ENCODE assay signal across 23 cellular contexts in the genomic region with DNA sequence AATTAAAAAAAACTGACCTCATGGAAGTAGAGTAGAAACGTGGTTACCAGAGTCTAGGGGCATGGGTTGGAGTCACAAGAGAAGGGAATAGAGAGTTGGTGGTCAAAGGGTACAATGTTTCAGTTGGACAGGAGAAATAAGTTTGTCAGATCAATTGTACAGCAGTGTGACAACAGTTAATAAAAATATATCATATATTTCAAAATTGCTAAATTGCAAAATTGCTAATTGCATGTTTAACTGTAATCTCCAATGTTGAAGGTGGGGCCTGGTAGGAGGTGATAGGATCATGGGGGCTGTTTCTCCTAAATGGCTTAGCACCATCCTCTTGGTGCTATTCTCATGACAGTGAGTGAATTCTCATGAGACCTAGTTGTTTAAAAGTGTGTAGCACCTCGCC.
A peak's percentile ranks its signal among the peaks of the same experiment; 100 is the strongest.
DNase-seq lines count a peak whose midpoint lies in the region; ATAC-seq, FAIRE-seq and TF ChIP-seq lines count a peak whose summit lies in the region.
"Had no signal": no experiment of that assay in that cellular context is flagged by ENCODE, and none has a peak within 500 bp of the region (broad histone marks: within the 10 kb centered on the region; RNA-seq: fewer than 3 reads in every experiment).

No MANE protein-coding gene starts in this region.

- H3K27me3 ChIP-seq in endodermal cell (ENCODE audit: control insufficient read depth, insufficient read depth, low read length, poor library complexity, severe bottlenecking) = no peaks in the 10 kb centered on the region

- peaks cover 0 to 32% of the 10 kb centered on the region in 2 experiments; a peak in 1 of 3 replicates for H3K36me3 ChIP-seq in HEK293 (ENCODE audit: control insufficient read depth in 2 of 2, insufficient read depth in 1 of 2, low read length in 2 of 2)
- H3K36me3 ChIP-seq in endodermal cell (ENCODE audit: control insufficient read depth, insufficient read depth, low read length) = peaks cover 28% of the 10 kb centered on the region

- H3K36me3 Mint-ChIP-seq in activated CD8-positive, alpha-beta memory T cell treated with anti-CD3 and anti-CD28 coated beads, Interleukin-2, amount 10 ng/mL, durations not matched to agents 7 days and 5 days = peaks cover 22% of the 10 kb centered on the region
- peaks cover 6% of the 10 kb centered on the region for H3K36me3 Mint-ChIP-seq in T-helper 17 cell (ENCODE audit: low read depth)
- peaks cover 2% of the 10 kb centered on the region for H3K36me3 Mint-ChIP-seq in endodermal cell (ENCODE audit: low read depth)

- H3K9ac ChIP-seq in endodermal cell (ENCODE audit: extremely low read depth, low read length, poor library complexity, severe bottlenecking) = no peak overlapping the region
- H3K9ac ChIP-seq: GM23248 had no signal

- no peaks in the 10 kb centered on the region for H3K9me3 ChIP-seq in HEK293 (ENCODE audit: control insufficient read depth, insufficient read depth, low read depth, low read length)
- no peaks in the 10 kb centered on the region for H3K9me3 ChIP-seq in T-helper 17 cell (ENCODE audit: control insufficient read depth, low read length, poor library complexity, severe bottlenecking)
- H3K9me3 ChIP-seq in endodermal cell (ENCODE audit: control insufficient read depth, low read length) = no peaks in the 10 kb centered on the region

- H3K27me3 Mint-ChIP-seq in activated CD8-positive, alpha-beta memory T cell treated with anti-CD3 and anti-CD28 coated beads, Interleukin-2, amount 10 ng/mL, durations not matched to agents 7 days and 5 days = no peaks in the 10 kb centered on the region
- H3K27me3 Mint-ChIP-seq in T-helper 17 cell = no peaks in the 10 kb centered on the region
- H3K27me3 Mint-ChIP-seq in endodermal cell (ENCODE audit: insufficient read depth) = no peaks in the 10 kb centered on the region
- H3K27me3 Mint-ChIP-seq: CD4-positive, alpha-beta memory T cell had no signal

- no peak for FAIRE-seq in HTR-8/SVneo (lab: Jason Lieb, UNC)
- FAIRE-seq: A204.1, GM19239, H1 had no signal

- H3K4me3 Mint-ChIP-seq in activated CD8-positive, alpha-beta memory T cell treated with anti-CD3 and anti-CD28 coated beads, Interleukin-2, amount 10 ng/mL, durations not matched to agents 7 days and 5 days = no peak overlapping the region
- H3K4me3 Mint-ChIP-seq in T-helper 17 cell (no peak overlapping the region), endodermal cell (no peak overlapping the region)
- H3K4me3 Mint-ChIP-seq: CD4-positive, alpha-beta memory T cell had no signal

- peak overlapping the region; percentile 29 for H3K27ac Mint-ChIP-seq in activated CD8-positive, alpha-beta memory T cell treated with anti-CD3 and anti-CD28 coated beads, Interleukin-2, amount 10 ng/mL, durations not matched to agents 7 days and 5 days
- peak overlapping the region; percentile 59 for H3K27ac Mint-ChIP-seq in T-helper 17 cell
- peak overlapping the region; percentile 5 for H3K27ac Mint-ChIP-seq in endodermal cell
- H3K27ac Mint-ChIP-seq: CD4-positive, alpha-beta memory T cell had no signal

- DNase-seq in activated CD8-positive, alpha-beta memory T cell treated with anti-CD3 and anti-CD28 coated beads, Interleukin-2, amount 10 ng/mL, durations not matched to agents 7 days and 5 days = no peak
- no peak for DNase-seq in activated CD8-positive, alpha-beta memory T cell treated with anti-CD3 and anti-CD28 coated beads for 24 hours
- DNase-seq in T-helper 17 cell (no peak), endodermal cell (no peak), Ammon's horn (ENCODE audit: low spot score) (no peak), HTR-8/SVneo (ENCODE audit: insufficient read length, low spot score) (no peak)
- no peak for DNase-seq in stimulated activated naive CD8-positive, alpha-beta T cell treated with anti-CD3 and anti-CD28 coated beads, Interleukin-15, Interleukin-2, amounts not matched to agents 100 U/mL and 50 U/mL, for 24 hours
- DNase-seq: ACHN; AML-193; C1 segment of cervical spinal cord; Calu3; CD4-positive, alpha-beta memory T cell; DMS53; DMS79 treated with DMSO at 0.1 percent for 48 hours; GF-D8; GM23248; H7; HCEC 1CT had no signal

- H3K27ac ChIP-seq in HEK293 (ENCODE audit: extremely low read depth, low read depth, low read length) (no peak overlapping the region), endodermal cell (ENCODE audit: low read depth, low read length) (no peak overlapping the region)
- H3K27ac ChIP-seq: 22Rv1, GM23248 had no signal

- no peaks in the 10 kb centered on the region for H3K9me3 Mint-ChIP-seq in activated CD8-positive, alpha-beta memory T cell treated with anti-CD3 and anti-CD28 coated beads, Interleukin-2, amount 10 ng/mL, durations not matched to agents 7 days and 5 days (ENCODE audit: low read depth)
- no peaks in the 10 kb centered on the region for H3K9me3 Mint-ChIP-seq in endodermal cell

- ATAC-seq in activated CD8-positive, alpha-beta memory T cell treated with anti-CD3 and anti-CD28 coated beads, Interleukin-2, amount 10 ng/mL, durations not matched to agents 7 days and 5 days = no peak
- no peak for ATAC-seq in T-helper 17 cell
- no peak for ATAC-seq in stimulated activated naive CD8-positive, alpha-beta T cell treated with anti-CD3 and anti-CD28 coated beads, Interleukin-15, Interleukin-2, amounts not matched to agents 100 U/mL and 50 U/mL, for 24 hours

- TF ChIP-seq CTCF in HEK293 (tag by site-specific recombination; IDR thresholded peaks at IDR 0.05) (no peak), endodermal cell (conservative IDR thresholded peaks at IDR 0.05) (no peak)

- H3K4me3 ChIP-seq in HEK293 (ENCODE audit: low read depth, low read length) (no peak overlapping the region), endodermal cell (ENCODE audit: low read length) (no peak overlapping the region)
- H3K4me3 ChIP-seq: GM23248 had no signal

- 88 to 92% methylated on average over 2 of the region's 2 CpGs for WGBS in endodermal cell (ENCODE audit: insufficient coverage in 1 of 2, insufficient read length in 1 of 2), 2 experiments

- H3K4me1 ChIP-seq in HEK293 (ENCODE audit: control insufficient read depth, insufficient read depth, low read length) = no peaks in the 10 kb centered on the region
- H3K4me1 ChIP-seq in endodermal cell (ENCODE audit: control insufficient read depth, insufficient read depth, low read length) = no peaks in the 10 kb centered on the region

- CTCF ChIA-PET in activated CD8-positive, alpha-beta memory T cell treated with anti-CD3 and anti-CD28 coated beads, Interleukin-2, amount 10 ng/mL, durations not matched to agents 7 days and 5 days (lab: Charles Lee) = no interaction called here
- CTCF ChIA-PET in HEK293 (lab: Yijun Ruan, JAX) = interaction anchor here (0.6 kb wide), 2 partner anchors 113 to 879 kb away, joined by 3 to 6 read pairs; no protein-coding TSS in a partner anchor

- no peaks in the 10 kb centered on the region for H3K4me1 Mint-ChIP-seq in activated CD8-positive, alpha-beta memory T cell treated with anti-CD3 and anti-CD28 coated beads, Interleukin-2, amount 10 ng/mL, durations not matched to agents 7 days and 5 days
- H3K4me1 Mint-ChIP-seq in T-helper 17 cell (no peaks in the 10 kb centered on the region), endodermal cell (no peaks in the 10 kb centered on the region)
- H3K4me1 Mint-ChIP-seq: CD4-positive, alpha-beta memory T cell had no signal

- POLR2A ChIA-PET in HEK293 (lab: Yijun Ruan, JAX) = no interaction called here

TF ChIP-seq in HEK293, 187 proteins besides CTCF, POLR2A, EP300 and RAD21:
- TF ChIP-seq, protein P1, sequence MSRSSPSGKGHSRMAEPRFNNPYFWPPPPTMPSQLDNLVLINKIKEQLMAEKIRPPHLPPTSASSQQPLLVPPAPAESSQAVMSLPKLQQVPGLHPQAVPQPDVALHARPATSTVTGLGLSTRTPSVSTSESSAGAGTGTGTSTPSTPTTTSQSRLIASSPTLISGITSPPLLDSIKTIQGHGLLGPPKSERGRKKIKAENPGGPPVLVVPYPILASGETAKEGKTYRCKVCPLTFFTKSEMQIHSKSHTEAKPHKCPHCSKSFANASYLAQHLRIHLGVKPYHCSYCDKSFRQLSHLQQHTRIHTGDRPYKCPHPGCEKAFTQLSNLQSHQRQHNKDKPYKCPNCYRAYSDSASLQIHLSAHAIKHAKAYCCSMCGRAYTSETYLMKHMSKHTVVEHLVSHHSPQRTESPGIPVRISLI (tag by site-specific recombination; IDR thresholded peaks at IDR 0.05) = 0 out of 2 replicates have a peak, but pooled peaks have one; percentile 3
- TF ChIP-seq, protein P2, sequence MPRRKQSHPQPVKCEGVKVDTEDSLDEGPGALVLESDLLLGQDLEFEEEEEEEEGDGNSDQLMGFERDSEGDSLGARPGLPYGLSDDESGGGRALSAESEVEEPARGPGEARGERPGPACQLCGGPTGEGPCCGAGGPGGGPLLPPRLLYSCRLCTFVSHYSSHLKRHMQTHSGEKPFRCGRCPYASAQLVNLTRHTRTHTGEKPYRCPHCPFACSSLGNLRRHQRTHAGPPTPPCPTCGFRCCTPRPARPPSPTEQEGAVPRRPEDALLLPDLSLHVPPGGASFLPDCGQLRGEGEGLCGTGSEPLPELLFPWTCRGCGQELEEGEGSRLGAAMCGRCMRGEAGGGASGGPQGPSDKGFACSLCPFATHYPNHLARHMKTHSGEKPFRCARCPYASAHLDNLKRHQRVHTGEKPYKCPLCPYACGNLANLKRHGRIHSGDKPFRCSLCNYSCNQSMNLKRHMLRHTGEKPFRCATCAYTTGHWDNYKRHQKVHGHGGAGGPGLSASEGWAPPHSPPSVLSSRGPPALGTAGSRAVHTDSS (tag by site-specific recombination; IDR thresholded peaks at IDR 0.05) = no peak

Comparison
In these comparisons a context has a peak if more than half of its experiments do, and no peak if none do; other contexts are left out.
1. H3K27ac Mint-ChIP-seq: peak in every context shown above with its lines; median percentile 59 in T-helper 17 cell; 29 in activated CD8-positive, alpha-beta memory T cell treated with anti-CD3 and anti-CD28 coated beads, Interleukin-2, amount 10 ng/mL, durations not matched to agents 7 days and 5 days; 5 in endodermal cell.